ENCODE assay signal across 10 cellular contexts in the genomic region with DNA sequence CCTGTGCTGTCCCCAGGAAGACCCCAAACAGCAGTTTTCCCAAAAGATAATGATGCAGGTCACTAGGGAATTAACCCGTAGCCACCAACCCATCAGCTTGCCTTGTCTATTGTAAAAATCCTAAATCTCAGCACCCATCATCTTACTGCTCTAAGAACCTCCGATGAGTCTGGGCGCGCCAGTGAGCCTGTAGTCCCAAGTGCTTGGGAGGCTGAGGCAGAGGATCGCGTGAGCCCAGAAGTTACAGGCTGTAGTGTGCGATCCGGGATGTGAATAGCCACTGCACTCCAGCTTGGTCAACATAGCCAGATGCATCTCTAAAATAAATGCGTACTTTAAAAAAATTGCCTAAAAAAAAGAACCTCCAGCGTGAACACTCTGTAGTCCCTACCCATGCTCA. TPM values are rescaled to one million over a fixed set of nuclear protein-coding genes. Genes with fewer than 3 reads are reported as not detected.
DNase-seq lines count a peak whose midpoint lies in the region; ATAC-seq and TF ChIP-seq lines count a peak whose summit lies in the region.
"Had no signal": no experiment of that assay in that cellular context is flagged by ENCODE, and none has a peak within 500 bp of the region (broad histone marks: within the 10 kb centered on the region; RNA-seq: fewer than 3 reads in every experiment).

No MANE protein-coding gene starts in this region.

- peaks cover 8% of the 10 kb centered on the region for H3K4me1 Mint-ChIP-seq in activated naive CD4-positive, alpha-beta T cell treated with anti-CD3 and anti-CD28 coated beads for 36 hours (ENCODE audit: low read depth)
- peaks cover 20% of the 10 kb centered on the region for H3K4me1 Mint-ChIP-seq in mesothelial cell of epicardium

- H3K36me3 ChIP-seq in tibial artery, result peaks cover 0 to 21% (median 3%) of the 10 kb centered on the region in 3 donors

- peaks cover 0 to 14% (median 8%) of the 10 kb centered on the region in 4 donors for H3K4me1 ChIP-seq in tibial artery

- no peak overlapping the region for H3K27ac ChIP-seq in dorsolateral prefrontal cortex
- H3K27ac ChIP-seq in tibial artery, result no peak overlapping the region
- H3K27ac ChIP-seq: HL-60 had no signal

- no peak overlapping the region for H3K27ac Mint-ChIP-seq in activated naive CD4-positive, alpha-beta T cell treated with anti-CD3 and anti-CD28 coated beads for 36 hours
- H3K27ac Mint-ChIP-seq in mesothelial cell of epicardium, result peak overlapping the region; percentile 89

- ATAC-seq in HG02610 (IDR thresholded peaks at IDR 0.05; ENCODE audit: unreplicated experiment) (no peak), HG03159 (IDR thresholded peaks at IDR 0.05; ENCODE audit: unreplicated experiment) (no peak)

- H3K4me3 ChIP-seq in dorsolateral prefrontal cortex (peak overlapping the region in 54 of 59 donors; percentile 34 to 74 (median 62)), tibial artery (peak overlapping the region; percentile 65 to 69)

- CTCF ChIA-PET in activated naive CD4-positive, alpha-beta T cell treated with anti-CD3 and anti-CD28 coated beads for 36 hours (lab: Charles Lee), result no interaction called here

- H3K27me3 ChIP-seq in dorsolateral prefrontal cortex, result peaks cover 0 to 10% (median 0%) of the 10 kb centered on the region in 45 donors
- H3K27me3 ChIP-seq in tibial artery, result no peaks in the 10 kb centered on the region

- no peaks in the 10 kb centered on the region for H3K9me3 ChIP-seq in tibial artery

- H3K36me3 Mint-ChIP-seq in activated naive CD4-positive, alpha-beta T cell treated with anti-CD3 and anti-CD28 coated beads for 36 hours (ENCODE audit: low read depth), result peaks cover 1% of the 10 kb centered on the region
- peaks cover 7% of the 10 kb centered on the region for H3K36me3 Mint-ChIP-seq in mesothelial cell of epicardium

- no peak for TF ChIP-seq CTCF in dorsolateral prefrontal cortex (IDR thresholded peaks at IDR 0.05 in 54 of 56, conservative IDR thresholded peaks at IDR 0.05 in 2 of 56; ENCODE audit: low read depth in 1 of 56, partially characterized antibody in 56 of 56)
- TF ChIP-seq CTCF in mesothelial cell of epicardium (IDR thresholded peaks at IDR 0.05; ENCODE audit: unreplicated experiment), result no peak
- no peak for TF ChIP-seq CTCF in tibial artery (IDR thresholded peaks at IDR 0.05)

- DNase-seq in activated naive CD4-positive, alpha-beta T cell treated with anti-CD3 and anti-CD28 coated beads for 36 hours, result no peak
- DNase-seq in activated naive CD4-positive, alpha-beta T cell treated with Interleukin-2 at 50 U/mL for 16 hours, result no peak
- DNase-seq in dorsolateral prefrontal cortex (no peak), mesothelial cell of epicardium (ENCODE audit: low spot score in 2 of 2, unreplicated experiment in 2 of 2) (no peak), tibial artery (no peak), posterior cingulate gyrus (no peak)
- DNase-seq: NCI-H2029 treated with DMSO at 0.1 percent for 48 hours had no signal

- intact Hi-C loops in activated naive CD4-positive, alpha-beta T cell treated with anti-CD3 and anti-CD28 coated beads for 36 hours (cut with micrococcal nuclease), result no loop called here
- intact Hi-C loops in dorsolateral prefrontal cortex (cut with DNase I) (no loop called here), tibial artery (cut with DNase I; ENCODE audit: low total_unique reads) (no loop called here), posterior cingulate gyrus (cut with DNase I) (no loop called here)

- H3K27me3 Mint-ChIP-seq in activated naive CD4-positive, alpha-beta T cell treated with anti-CD3 and anti-CD28 coated beads for 36 hours (ENCODE audit: low read depth), result peaks cover 21% of the 10 kb centered on the region
- no peaks in the 10 kb centered on the region for H3K27me3 Mint-ChIP-seq in mesothelial cell of epicardium (ENCODE audit: low read depth)

- H3K4me3 Mint-ChIP-seq in activated naive CD4-positive, alpha-beta T cell treated with anti-CD3 and anti-CD28 coated beads for 36 hours, result peak overlapping the region; percentile 69
- H3K4me3 Mint-ChIP-seq in mesothelial cell of epicardium, result peak overlapping the region; percentile 88

- H3K9me3 Mint-ChIP-seq in activated naive CD4-positive, alpha-beta T cell treated with anti-CD3 and anti-CD28 coated beads for 36 hours, result no peaks in the 10 kb centered on the region
- H3K9me3 Mint-ChIP-seq in mesothelial cell of epicardium, result no peaks in the 10 kb centered on the region

RNA-seq across cellular contexts. Expression of a gene that starts 1.0 kb away (rescaled TPM):
- total RNA-seq in activated naive CD4-positive, alpha-beta T cell treated with anti-CD3 and anti-CD28 coated beads for 36 hours, result 1 to 10 TPM; 1.0 to 1.2 TPM
- total RNA-seq in dorsolateral prefrontal cortex, result 1 to 10 TPM in 107 of 120 experiments, under 1 TPM in 7, not detected in 6; 0.32 to 9.6 (median 4.0) TPM
- total RNA-seq in mesothelial cell of epicardium, result 8.7 to 12.8 TPM (median 8.7 TPM) in 3 replicates

RNA-seq across cellular contexts. Expression of a gene that starts 16.2 kb away (rescaled TPM):
- 1 to 10 TPM; 5.6 to 5.8 TPM for total RNA-seq in activated naive CD4-positive, alpha-beta T cell treated with anti-CD3 and anti-CD28 coated beads for 36 hours
- total RNA-seq in dorsolateral prefrontal cortex (10 to 100 TPM; 13.2 to 36.5 (median 22.8) TPM), mesothelial cell of epicardium (17.3 to 19.9 TPM (median 19.0 TPM) in 3 replicates)

RNA-seq across cellular contexts. Expression of a gene that starts 33.0 kb away (rescaled TPM):
- total RNA-seq in activated naive CD4-positive, alpha-beta T cell treated with anti-CD3 and anti-CD28 coated beads for 36 hours, result not detected
- total RNA-seq in dorsolateral prefrontal cortex, result 1 to 10 TPM in 2 of 120 experiments, not detected in 118; 3.8 to 4.8 TPM
- 0.54 to 1.1 TPM (median 0.81 TPM) in 3 replicates for total RNA-seq in mesothelial cell of epicardium

RNA-seq across cellular contexts. Expression of a gene that starts 47.9 kb away (rescaled TPM):
- total RNA-seq in activated naive CD4-positive, alpha-beta T cell treated with anti-CD3 and anti-CD28 coated beads for 36 hours, result 1 to 10 TPM; 3.9 to 4.3 TPM
- total RNA-seq in dorsolateral prefrontal cortex (10 to 100 TPM; 25.2 to 40.5 (median 31.9) TPM), mesothelial cell of epicardium (10.9 to 12.5 TPM (median 11.4 TPM) in 3 replicates)
